8 cellular contexts compared by ENCODE assay signal in the genomic region with DNA sequence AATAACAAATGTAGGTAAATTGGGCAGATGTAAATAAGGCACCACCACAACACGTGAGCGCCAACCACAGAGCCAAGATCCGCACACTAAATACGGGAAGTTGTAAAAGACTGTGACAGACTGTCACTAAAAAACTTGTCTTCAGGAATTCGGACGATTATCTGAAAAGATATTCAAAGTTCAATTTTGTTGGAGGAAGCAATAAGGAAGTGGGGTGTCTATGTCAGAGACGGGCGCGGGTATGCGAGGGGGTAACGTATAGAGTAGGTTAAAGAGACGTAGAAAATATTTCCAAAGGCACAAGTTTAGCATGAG. TPM values are rescaled to one million over a fixed set of nuclear protein-coding genes. Genes with fewer than 3 reads are reported as not detected.
DNase-seq lines count a peak whose midpoint lies in the region; ATAC-seq and TF ChIP-seq lines count a peak whose summit lies in the region.

No MANE protein-coding gene starts in this region.

- TF ChIP-seq POLR2A in adrenal gland (IDR thresholded peaks at IDR 0.05), result no peak

- H3K27me3 ChIP-seq in GM06990 (replicated peaks; ENCODE audit: control insufficient read depth, insufficient read depth, low read length), result no peaks in the 10 kb centered on the region
- H3K27me3 ChIP-seq in SJSA1 (replicated peaks), result no peaks in the 10 kb centered on the region
- H3K27me3 ChIP-seq in adrenal gland, result no peaks in the 10 kb centered on the region

- H3K27ac ChIP-seq in SJSA1, result no peak overlapping the region
- peak overlapping the region in 4 of 5 donors; percentile 72 to 98 (median 94) for H3K27ac ChIP-seq in adrenal gland

- intact Hi-C loops in adrenal gland (cut with DNase I), result loop anchor here in 1 of 2 donors (10.0 kb wide), 1 partner anchor 54 kb away; no protein-coding TSS in a partner anchor

- 14 to 21% (median 17%) methylated on average over 12 of the region's 12 CpGs for WGBS in adrenal gland, 4 donors

- TF ChIP-seq CTCF in GM06990 (IDR thresholded peaks at IDR 0.05; ENCODE audit: insufficient read depth, low read length, poor library complexity, severe bottlenecking) (no peak), adrenal gland (IDR thresholded peaks at IDR 0.05) (no peak)

- H3K4me3 ChIP-seq in GM06990 (replicated peaks; ENCODE audit: low read depth, low read length) (peak overlapping the region; percentile 66), SJSA1 (peak overlapping the region; percentile 70), adrenal gland (peak overlapping the region in 2 of 4 donors; percentile 49 to 89), iPS-18c (ENCODE audit: insufficient read depth, low read depth, low read length) (peak overlapping the region; percentile 75)

- peak; percentile 11 for ATAC-seq in HG02798 (IDR thresholded peaks at IDR 0.05; ENCODE audit: poor library complexity, unreplicated experiment)

- H3K9me3 ChIP-seq in SJSA1 (replicated peaks) (no peaks in the 10 kb centered on the region), adrenal gland (replicated peaks in 1 of 3) (no peaks in the 10 kb centered on the region), iPS-18c (ENCODE audit: control insufficient read depth, insufficient read depth, low read length) (no peaks in the 10 kb centered on the region)

- DNase-seq in GM06990 (ENCODE audit: extremely low read depth, insufficient read length) (peak; percentile 67), SJSA1 (ENCODE audit: low read depth in 1 of 2, low spot score in 2 of 2) (no peak), adrenal gland (peak in 4 of 7 donors; percentile 23 to 66 (median 26)), putamen (ENCODE audit: low spot score) (no peak), NCI-H1105 treated with DMSO at 0.1 percent for 48 hours (lab: John Stamatoyannopoulos, UW) (no peak)
- DNase-seq in stimulated activated CD4-positive, alpha-beta T cell treated with anti-CD3 and anti-CD28 coated beads, Interleukin-2, amount 100 ng/mL, for 4 hours (ENCODE audit: low read depth), result peak; percentile 9

- H3K36me3 ChIP-seq in GM06990 (ENCODE audit: control insufficient read depth, insufficient read depth, low read length), result peaks cover 4% of the 10 kb centered on the region
- H3K36me3 ChIP-seq in SJSA1, result peaks cover 32% of the 10 kb centered on the region
- H3K36me3 ChIP-seq in adrenal gland (replicated peaks in 1 of 2), result peaks cover 0 to 14% of the 10 kb centered on the region in 2 donors

- H3K4me1 ChIP-seq in SJSA1 (replicated peaks), result peaks cover 33% of the 10 kb centered on the region
- peaks cover 19 to 20% of the 10 kb centered on the region in 2 donors for H3K4me1 ChIP-seq in adrenal gland (replicated peaks in 1 of 2)

RNA-seq across cellular contexts. Expression of a gene that starts 1.5 kb away (rescaled TPM):
- 682 and 975 TPM in 2 replicates for total RNA-seq in SJSA1 (2014; rRNA removed; shearing (Covaris generic))
- 1,000 to 10,000 TPM in 1 of 8 donors, 100 to 1,000 TPM in 7; 241 to 1,575 (median 506) TPM for total RNA-seq in adrenal gland
- 1,000 to 10,000 TPM in 1 of 3 donors, 100 to 1,000 TPM in 2; 287 to 1,629 (median 551) TPM for polyA plus RNA-seq in adrenal gland

RNA-seq across cellular contexts. Expression of a gene that starts 37.0 kb away (rescaled TPM):
- total RNA-seq in SJSA1 (2014; rRNA removed; shearing (Covaris generic)), result 67.9 and 72.6 TPM in 2 replicates
- total RNA-seq in adrenal gland, result 10 to 100 TPM in 6 of 8 donors, 1 to 10 TPM in 2; 3.1 to 33.4 (median 19.9) TPM
- polyA plus RNA-seq in adrenal gland, result 10 to 100 TPM; 19.5 to 24.5 (median 21.9) TPM

Comparison
In these comparisons a context has a peak if more than half of its experiments do, and no peak if none do; other contexts are left out.
1. DNase-seq: peak in GM06990 (single experiment), adrenal gland (4 of 7) and stimulated activated CD4-positive, alpha-beta T cell treated with anti-CD3 and anti-CD28 coated beads, Interleukin-2, amount 100 ng/mL, for 4 hours (single experiment); none in SJSA1 (0 of 2), putamen (single experiment) and NCI-H1105 treated with DMSO at 0.1 percent for 48 hours (single experiment).